Comparison of ENCODE assay signal across 20 cellular contexts in genomic region chr10:126057494-126057893, GRCh38.
DNase-seq lines count a peak whose midpoint lies in the region; ATAC-seq and TF ChIP-seq lines count a peak whose summit lies in the region.
"Had no signal": no experiment of that assay in that cellular context is flagged by ENCODE, and none has a peak within 500 bp of the region (broad histone marks: within the 10 kb centered on the region; RNA-seq: fewer than 3 reads in every experiment).

No MANE protein-coding gene starts in this region.

- POLR2A ChIA-PET in WTC11 (lab: Charles Lee), result no interaction called here

- H3K27me3 Mint-ChIP-seq in WTC11 (ENCODE audit: low read depth), result no peaks in the 10 kb centered on the region
- H3K27me3 Mint-ChIP-seq: CD4-positive, CD25-positive, alpha-beta regulatory T cell had no signal

- peaks cover 6% of the 10 kb centered on the region for H3K9me3 Mint-ChIP-seq in WTC11
- H3K9me3 Mint-ChIP-seq: CD8-positive, alpha-beta memory T cell had no signal

- 95% methylated on average over 8 of the region's 8 CpGs for WGBS in smooth muscle cell (ENCODE audit: low lambda C conversion rate)
- 92 to 93% methylated on average over 8 of the region's 8 CpGs for WGBS in aorta, 2 donors

- ATAC-seq in WTC11, result peak; percentile 72
- no peak for ATAC-seq in aorta (ENCODE audit: low FRiP score)
- ATAC-seq in HG02870 (IDR thresholded peaks at IDR 0.05; ENCODE audit: unreplicated experiment), result no peak

- H3K27me3 ChIP-seq in smooth muscle cell (ENCODE audit: low read depth), result no peaks in the 10 kb centered on the region
- no peaks in the 10 kb centered on the region for H3K27me3 ChIP-seq in aorta (ENCODE audit: control insufficient read depth in 1 of 2, insufficient read depth in 2 of 2, low read length in 1 of 2)
- H3K27me3 ChIP-seq: BE2C had no signal

- H3K4me1 Mint-ChIP-seq in WTC11, result peaks cover 11% of the 10 kb centered on the region
- H3K4me1 Mint-ChIP-seq: CD4-positive, CD25-positive, alpha-beta regulatory T cell; CD8-positive, alpha-beta memory T cell had no signal

- H3K36me3 Mint-ChIP-seq in WTC11, result no peaks in the 10 kb centered on the region; the same call in 1 of the 2 replicates
- H3K36me3 Mint-ChIP-seq: CD4-positive, CD25-positive, alpha-beta regulatory T cell; CD8-positive, alpha-beta memory T cell had no signal

- H3K79me2 ChIP-seq in smooth muscle cell (ENCODE audit: low read depth), result no peaks in the 10 kb centered on the region

- no peaks in the 10 kb centered on the region for H3K9me3 ChIP-seq in smooth muscle cell (replicated peaks; ENCODE audit: low read depth)
- no peaks in the 10 kb centered on the region for H3K9me3 ChIP-seq in aorta (ENCODE audit: control insufficient read depth, low read length)
- H3K9me3 ChIP-seq: BE2C had no signal

- no peak overlapping the region for H3K27ac Mint-ChIP-seq in WTC11
- H3K27ac Mint-ChIP-seq: CD8-positive, alpha-beta memory T cell had no signal

- H3K27ac ChIP-seq in smooth muscle cell (ENCODE audit: low read depth), result peak overlapping the region; percentile 99
- H3K27ac ChIP-seq in aorta (ENCODE audit: low read depth in 1 of 2, low read length in 2 of 2), result no peak overlapping the region
- H3K27ac ChIP-seq: GM23248, HL-60 had no signal

- H2AFZ ChIP-seq in smooth muscle cell (ENCODE audit: low read depth), result no peak overlapping the region
- H2AFZ ChIP-seq: GM23248 had no signal

- H3K4me3 ChIP-seq in smooth muscle cell, result no peak overlapping the region
- no peak overlapping the region for H3K4me3 ChIP-seq in aorta (ENCODE audit: low read length in 2 of 2)
- H3K4me3 ChIP-seq: GM23248 had no signal

- H3K36me3 ChIP-seq in smooth muscle cell (ENCODE audit: low read depth) (no peaks in the 10 kb centered on the region), aorta (ENCODE audit: control insufficient read depth in 1 of 2, insufficient read depth in 2 of 2, low read length in 1 of 2) (no peaks in the 10 kb centered on the region)
- H3K36me3 ChIP-seq: BE2C had no signal

- H4K20me1 ChIP-seq in smooth muscle cell (ENCODE audit: low read depth), result no peaks in the 10 kb centered on the region

- CTCF ChIA-PET in WTC11 (lab: Charles Lee), result no interaction called here

- H3F3A ChIP-seq in smooth muscle cell (ENCODE audit: low read depth), result peaks cover 20% of the 10 kb centered on the region

- peak; percentile 10 for DNase-seq in NCI-H69 (lab: John Stamatoyannopoulos, UW)
- no peak for DNase-seq in WTC11 (ENCODE audit: low spot score)
- peak; percentile 31 for DNase-seq in kidney tubule cell (ENCODE audit: low spot score)
- DNase-seq in smooth muscle cell (lab: John Stamatoyannopoulos, UW; ENCODE audit: unreplicated experiment), result no peak
- no peak for DNase-seq in aorta
- no peak for DNase-seq in activated CD4-positive, alpha-beta T cell treated with anti-CD3 and anti-CD28 coated beads, Interleukin-2, amount 50 U/mL, for 4 hours
- DNase-seq: ACHN; C1 segment of cervical spinal cord; CD4-positive, CD25-positive, alpha-beta regulatory T cell; CD8-positive, alpha-beta memory T cell; COR-L47; DMS 273 treated with DMSO at 0.1 percent for 48 hours; DND-41; EL; GM23248; HCEC 1CT; IMR-90 had no signal

- intact Hi-C loops in aorta (cut with DNase I), result no loop called here

- peak overlapping the region; percentile 88 for H3K9ac ChIP-seq in smooth muscle cell (ENCODE audit: low read depth)
- H3K9ac ChIP-seq: GM23248 had no signal

- H3K4me2 ChIP-seq in smooth muscle cell, result no peak overlapping the region

- TF ChIP-seq CTCF in WTC11 (IDR thresholded peaks at IDR 0.05) (no peak), smooth muscle cell (IDR thresholded peaks at IDR 0.05; ENCODE audit: borderline replicate concordance, insufficient read depth, poor library complexity, severe bottlenecking) (no peak)

- H3K4me1 ChIP-seq in smooth muscle cell (ENCODE audit: low read depth), result peaks cover 11% of the 10 kb centered on the region
- no peaks in the 10 kb centered on the region for H3K4me1 ChIP-seq in aorta (ENCODE audit: control insufficient read depth in 1 of 2, insufficient read depth in 2 of 2, low read length in 2 of 2)

- H3K4me3 Mint-ChIP-seq in WTC11, result no peak overlapping the region
- H3K4me3 Mint-ChIP-seq: CD4-positive, CD25-positive, alpha-beta regulatory T cell; CD8-positive, alpha-beta memory T cell had no signal

TF ChIP-seq in WTC11, 78 proteins besides CTCF, POLR2A, EP300 and RAD21:
- TF ChIP-seq IRF2 (CRISPR knock-in tag; IDR thresholded peaks at IDR 0.05; ENCODE audit: borderline replicate concordance, low read depth), result no peak
- TF ChIP-seq, protein P1, sequence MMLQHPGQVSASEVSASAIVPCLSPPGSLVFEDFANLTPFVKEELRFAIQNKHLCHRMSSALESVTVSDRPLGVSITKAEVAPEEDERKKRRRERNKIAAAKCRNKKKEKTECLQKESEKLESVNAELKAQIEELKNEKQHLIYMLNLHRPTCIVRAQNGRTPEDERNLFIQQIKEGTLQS (CRISPR knock-in tag; conservative IDR thresholded peaks at IDR 0.05), result no peak
- TF ChIP-seq USF1 (CRISPR knock-in tag; IDR thresholded peaks at IDR 0.05), result no peak
- TF ChIP-seq, protein P2, sequence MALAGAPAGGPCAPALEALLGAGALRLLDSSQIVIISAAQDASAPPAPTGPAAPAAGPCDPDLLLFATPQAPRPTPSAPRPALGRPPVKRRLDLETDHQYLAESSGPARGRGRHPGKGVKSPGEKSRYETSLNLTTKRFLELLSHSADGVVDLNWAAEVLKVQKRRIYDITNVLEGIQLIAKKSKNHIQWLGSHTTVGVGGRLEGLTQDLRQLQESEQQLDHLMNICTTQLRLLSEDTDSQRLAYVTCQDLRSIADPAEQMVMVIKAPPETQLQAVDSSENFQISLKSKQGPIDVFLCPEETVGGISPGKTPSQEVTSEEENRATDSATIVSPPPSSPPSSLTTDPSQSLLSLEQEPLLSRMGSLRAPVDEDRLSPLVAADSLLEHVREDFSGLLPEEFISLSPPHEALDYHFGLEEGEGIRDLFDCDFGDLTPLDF (CRISPR knock-in tag; IDR thresholded peaks at IDR 0.05), result no peak
- TF ChIP-seq GRHL2 (CRISPR knock-in tag; IDR thresholded peaks at IDR 0.05; ENCODE audit: insufficient replicate concordance, severe bottlenecking), result no peak
- TF ChIP-seq OVOL2 (CRISPR knock-in tag; IDR thresholded peaks at IDR 0.05; ENCODE audit: borderline replicate concordance), result no peak
- TF ChIP-seq ZNF396 (CRISPR knock-in tag; IDR thresholded peaks at IDR 0.05; ENCODE audit: borderline replicate concordance), result no peak
- TF ChIP-seq ZNF423 (CRISPR knock-in tag; IDR thresholded peaks at IDR 0.05), result no peak
- TF ChIP-seq NFATC4 (CRISPR knock-in tag; IDR thresholded peaks at IDR 0.05), result no peak
- TF ChIP-seq, protein P3, sequence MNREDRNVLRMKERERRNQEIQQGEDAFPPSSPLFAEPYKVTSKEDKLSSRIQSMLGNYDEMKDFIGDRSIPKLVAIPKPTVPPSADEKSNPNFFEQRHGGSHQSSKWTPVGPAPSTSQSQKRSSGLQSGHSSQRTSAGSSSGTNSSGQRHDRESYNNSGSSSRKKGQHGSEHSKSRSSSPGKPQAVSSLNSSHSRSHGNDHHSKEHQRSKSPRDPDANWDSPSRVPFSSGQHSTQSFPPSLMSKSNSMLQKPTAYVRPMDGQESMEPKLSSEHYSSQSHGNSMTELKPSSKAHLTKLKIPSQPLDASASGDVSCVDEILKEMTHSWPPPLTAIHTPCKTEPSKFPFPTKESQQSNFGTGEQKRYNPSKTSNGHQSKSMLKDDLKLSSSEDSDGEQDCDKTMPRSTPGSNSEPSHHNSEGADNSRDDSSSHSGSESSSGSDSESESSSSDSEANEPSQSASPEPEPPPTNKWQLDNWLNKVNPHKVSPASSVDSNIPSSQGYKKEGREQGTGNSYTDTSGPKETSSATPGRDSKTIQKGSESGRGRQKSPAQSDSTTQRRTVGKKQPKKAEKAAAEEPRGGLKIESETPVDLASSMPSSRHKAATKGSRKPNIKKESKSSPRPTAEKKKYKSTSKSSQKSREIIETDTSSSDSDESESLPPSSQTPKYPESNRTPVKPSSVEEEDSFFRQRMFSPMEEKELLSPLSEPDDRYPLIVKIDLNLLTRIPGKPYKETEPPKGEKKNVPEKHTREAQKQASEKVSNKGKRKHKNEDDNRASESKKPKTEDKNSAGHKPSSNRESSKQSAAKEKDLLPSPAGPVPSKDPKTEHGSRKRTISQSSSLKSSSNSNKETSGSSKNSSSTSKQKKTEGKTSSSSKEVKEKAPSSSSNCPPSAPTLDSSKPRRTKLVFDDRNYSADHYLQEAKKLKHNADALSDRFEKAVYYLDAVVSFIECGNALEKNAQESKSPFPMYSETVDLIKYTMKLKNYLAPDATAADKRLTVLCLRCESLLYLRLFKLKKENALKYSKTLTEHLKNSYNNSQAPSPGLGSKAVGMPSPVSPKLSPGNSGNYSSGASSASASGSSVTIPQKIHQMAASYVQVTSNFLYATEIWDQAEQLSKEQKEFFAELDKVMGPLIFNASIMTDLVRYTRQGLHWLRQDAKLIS (CRISPR knock-in tag; IDR thresholded peaks at IDR 0.05; ENCODE audit: borderline replicate concordance), result no peak
- no peak for TF ChIP-seq NR2C2 (CRISPR knock-in tag; IDR thresholded peaks at IDR 0.05)
- TF ChIP-seq SMAD3 (CRISPR knock-in tag; IDR thresholded peaks at IDR 0.05; ENCODE audit: borderline replicate concordance), result no peak
- TF ChIP-seq ZNF263 (CRISPR knock-in tag; IDR thresholded peaks at IDR 0.05; ENCODE audit: low read depth), result no peak
- TF ChIP-seq, protein P4, sequence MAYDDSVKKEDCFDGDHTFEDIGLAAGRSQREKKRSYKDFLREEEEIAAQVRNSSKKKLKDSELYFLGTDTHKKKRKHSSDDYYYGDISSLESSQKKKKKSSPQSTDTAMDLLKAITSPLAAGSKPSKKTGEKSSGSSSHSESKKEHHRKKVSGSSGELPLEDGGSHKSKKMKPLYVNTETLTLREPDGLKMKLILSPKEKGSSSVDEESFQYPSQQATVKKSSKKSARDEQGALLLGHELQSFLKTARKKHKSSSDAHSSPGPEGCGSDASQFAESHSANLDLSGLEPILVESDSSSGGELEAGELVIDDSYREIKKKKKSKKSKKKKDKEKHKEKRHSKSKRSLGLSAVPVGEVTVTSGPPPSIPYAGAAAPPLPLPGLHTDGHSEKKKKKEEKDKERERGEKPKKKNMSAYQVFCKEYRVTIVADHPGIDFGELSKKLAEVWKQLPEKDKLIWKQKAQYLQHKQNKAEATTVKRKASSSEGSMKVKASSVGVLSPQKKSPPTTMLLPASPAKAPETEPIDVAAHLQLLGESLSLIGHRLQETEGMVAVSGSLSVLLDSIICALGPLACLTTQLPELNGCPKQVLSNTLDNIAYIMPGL (CRISPR knock-in tag; IDR thresholded peaks at IDR 0.05), result no peak
- no peak for TF ChIP-seq TEAD1 (CRISPR knock-in tag; IDR thresholded peaks at IDR 0.05)

Comparison
In these comparisons a context has a peak if more than half of its experiments do, and no peak if none do; other contexts are left out.
1. DNase-seq: peak in NCI-H69 (single experiment) and kidney tubule cell (single experiment); none in WTC11 (single experiment), smooth muscle cell (single experiment), aorta (0 of 2) and activated CD4-positive, alpha-beta T cell treated with anti-CD3 and anti-CD28 coated beads, Interleukin-2, amount 50 U/mL, for 4 hours (0 of 2).